In genomic region chr6:77652739-77653138, GRCh38 we compare ENCODE assay signal across 9 cellular contexts. TPM values are rescaled to one million over a fixed set of nuclear protein-coding genes. Genes with fewer than 3 reads are reported as not detected.
"Had no signal": no experiment of that assay in that cellular context is flagged by ENCODE, and none has a peak within 500 bp of the region (broad histone marks: within the 10 kb centered on the region; RNA-seq: fewer than 3 reads in every experiment).

Gene MEI4 (plus strand): TSS chr6:77653039. CDS start chr6:77690672, 37,633 bp downstream.

- H3K27ac ChIP-seq: GM23248, HL-60 had no signal

- H3K4me1 ChIP-seq: HAP-1 had no signal

- H3K36me3 ChIP-seq: HAP-1 had no signal

- H3K9ac ChIP-seq: GM23248 had no signal

- DNase-seq: GM23248, GOT3, H7, HFFc6, KG1 had no signal

- H3K4me3 ChIP-seq: GM23248, HAP-1, K562 had no signal

RNA-seq across cellular contexts. Expression of gene MEI4, which starts in this region (rescaled TPM):
- polyA plus RNA-seq: HepG2, K562 had no signal
